Comparison of ENCODE assay signal across 13 cellular contexts in genomic region chr14:52690983-52691760, GRCh38. TPM values are rescaled to one million over a fixed set of nuclear protein-coding genes. Genes with fewer than 3 reads are reported as not detected.
DNase-seq lines count a peak whose midpoint lies in the region; ATAC-seq and TF ChIP-seq lines count a peak whose summit lies in the region.
"Had no signal": no experiment of that assay in that cellular context is flagged by ENCODE, and none has a peak within 500 bp of the region (broad histone marks: within the 10 kb centered on the region; RNA-seq: fewer than 3 reads in every experiment).

No MANE protein-coding gene starts in this region.

- no peak for ATAC-seq in activated CD8-positive, alpha-beta memory T cell treated with anti-CD3 and anti-CD28 coated beads, Interleukin-2, amount 10 ng/mL, durations not matched to agents 7 days and 5 days
- no peak for ATAC-seq in activated T-helper 17 cell treated with anti-CD3 and anti-CD28 coated beads, Interleukin-2, amount 50 U/mL, for 72 hours (replicated peaks)
- no peak for ATAC-seq in GM21717 (IDR thresholded peaks at IDR 0.05; ENCODE audit: unreplicated experiment)
- ATAC-seq: left lung, pancreas had no signal

- CTCF ChIA-PET in activated CD8-positive, alpha-beta memory T cell treated with anti-CD3 and anti-CD28 coated beads, Interleukin-2, amount 10 ng/mL, durations not matched to agents 7 days and 5 days (lab: Charles Lee), result no interaction called here

- peak overlapping the region; percentile 25 for H3K4me3 Mint-ChIP-seq in activated CD8-positive, alpha-beta memory T cell treated with anti-CD3 and anti-CD28 coated beads, Interleukin-2, amount 10 ng/mL, durations not matched to agents 7 days and 5 days
- peak overlapping the region; percentile 88 for H3K4me3 Mint-ChIP-seq in activated T-helper 17 cell treated with anti-CD3 and anti-CD28 coated beads, Interleukin-2, amount 50 U/mL, for 72 hours

- no peaks in the 10 kb centered on the region for H3K36me3 ChIP-seq in neutrophil
- H3K36me3 ChIP-seq: HAP-1, left lung, pancreas had no signal

- peak overlapping the region; percentile 98 for H3K27ac ChIP-seq in neutrophil

- no peaks in the 10 kb centered on the region for H3K9me3 Mint-ChIP-seq in activated CD8-positive, alpha-beta memory T cell treated with anti-CD3 and anti-CD28 coated beads, Interleukin-2, amount 10 ng/mL, durations not matched to agents 7 days and 5 days (ENCODE audit: low read depth)
- no peaks in the 10 kb centered on the region for H3K9me3 Mint-ChIP-seq in activated T-helper 17 cell treated with anti-CD3 and anti-CD28 coated beads, Interleukin-2, amount 50 U/mL, for 72 hours

- peaks cover 39 to 40% of the 10 kb centered on the region in 2 experiments for H3K4me1 ChIP-seq in neutrophil (ENCODE audit: control insufficient read depth in 1 of 2, insufficient read depth in 1 of 2, low read depth in 1 of 2, low read length in 1 of 2)

- no peak for TF ChIP-seq CTCF in neutrophil (IDR thresholded peaks at IDR 0.05)

- peaks cover 56% of the 10 kb centered on the region for H3K36me3 Mint-ChIP-seq in activated CD8-positive, alpha-beta memory T cell treated with anti-CD3 and anti-CD28 coated beads, Interleukin-2, amount 10 ng/mL, durations not matched to agents 7 days and 5 days
- peaks cover 86% of the 10 kb centered on the region for H3K36me3 Mint-ChIP-seq in activated T-helper 17 cell treated with anti-CD3 and anti-CD28 coated beads, Interleukin-2, amount 50 U/mL, for 72 hours (ENCODE audit: low read depth)

- no peak overlapping the region for H3K4me3 ChIP-seq in neutrophil (ENCODE audit: low read depth in 1 of 2, low read length in 1 of 2)
- H3K4me3 ChIP-seq: HAP-1, left lung, pancreas had no signal

- no peak for DNase-seq in activated CD8-positive, alpha-beta memory T cell treated with anti-CD3 and anti-CD28 coated beads, Interleukin-2, amount 10 ng/mL, durations not matched to agents 7 days and 5 days
- no peak for DNase-seq in activated CD8-positive, alpha-beta memory T cell treated with anti-CD3 and anti-CD28 coated beads, Interleukin-2, amount 50 U/mL, for 48 hours
- DNase-seq in NCI-H1417 treated with DMSO at 0.1 percent for 48 hours (lab: John Stamatoyannopoulos, UW), result peak; percentile 35
- no peak for DNase-seq in activated CD4-positive, CD25-positive, alpha-beta regulatory T cell (lab: John Stamatoyannopoulos, UW)
- no peak for DNase-seq in effector CD8-positive, alpha-beta T cell (lab: John Stamatoyannopoulos, UW)
- DNase-seq: left lung; NCI-H1092; pancreas; stimulated activated naive CD4-positive, alpha-beta T cell had no signal

- no peaks in the 10 kb centered on the region for H3K9me3 ChIP-seq in neutrophil
- H3K9me3 ChIP-seq: HAP-1, left lung, pancreas had no signal

- H3K4me1 Mint-ChIP-seq in activated CD8-positive, alpha-beta memory T cell treated with anti-CD3 and anti-CD28 coated beads, Interleukin-2, amount 10 ng/mL, durations not matched to agents 7 days and 5 days, result peaks cover 73% of the 10 kb centered on the region
- peaks cover 46% of the 10 kb centered on the region for H3K4me1 Mint-ChIP-seq in activated T-helper 17 cell treated with anti-CD3 and anti-CD28 coated beads, Interleukin-2, amount 50 U/mL, for 72 hours

- H3K27ac Mint-ChIP-seq in activated CD8-positive, alpha-beta memory T cell treated with anti-CD3 and anti-CD28 coated beads, Interleukin-2, amount 10 ng/mL, durations not matched to agents 7 days and 5 days, result no peak overlapping the region
- H3K27ac Mint-ChIP-seq in activated T-helper 17 cell treated with anti-CD3 and anti-CD28 coated beads, Interleukin-2, amount 50 U/mL, for 72 hours, result peak overlapping the region; percentile 1

- H3K27me3 ChIP-seq in neutrophil, result no peaks in the 10 kb centered on the region
- H3K27me3 ChIP-seq: left lung, pancreas had no signal

- no peaks in the 10 kb centered on the region for H3K27me3 Mint-ChIP-seq in activated CD8-positive, alpha-beta memory T cell treated with anti-CD3 and anti-CD28 coated beads, Interleukin-2, amount 10 ng/mL, durations not matched to agents 7 days and 5 days
- no peaks in the 10 kb centered on the region for H3K27me3 Mint-ChIP-seq in activated T-helper 17 cell treated with anti-CD3 and anti-CD28 coated beads, Interleukin-2, amount 50 U/mL, for 72 hours

RNA-seq across cellular contexts. Expression of gene ERO1A, which starts 4.2 kb away (rescaled TPM):
- total RNA-seq in activated CD8-positive, alpha-beta memory T cell treated with anti-CD3 and anti-CD28 coated beads, Interleukin-2, amount 10 ng/mL, durations not matched to agents 7 days and 5 days, result 100 to 1,000 TPM; 167 to 183 TPM
- 100 to 1,000 TPM; 220 to 329 TPM for total RNA-seq in activated T-helper 17 cell treated with anti-CD3 and anti-CD28 coated beads, Interleukin-2, amount 50 U/mL, for 72 hours

RNA-seq across cellular contexts. Expression of gene PSMC6, which starts 15.8 kb away (rescaled TPM):
- total RNA-seq in activated CD8-positive, alpha-beta memory T cell treated with anti-CD3 and anti-CD28 coated beads, Interleukin-2, amount 10 ng/mL, durations not matched to agents 7 days and 5 days, result 10 to 100 TPM; 77.3 to 92.4 TPM
- 100 to 1,000 TPM in 1 of 2 donors, 10 to 100 TPM in 1; 90.0 to 122 TPM for total RNA-seq in activated T-helper 17 cell treated with anti-CD3 and anti-CD28 coated beads, Interleukin-2, amount 50 U/mL, for 72 hours

RNA-seq across cellular contexts. Expression of gene STYX, which starts 38.8 kb away (rescaled TPM):
- 10 to 100 TPM; 18.5 to 20.7 TPM for total RNA-seq in activated CD8-positive, alpha-beta memory T cell treated with anti-CD3 and anti-CD28 coated beads, Interleukin-2, amount 10 ng/mL, durations not matched to agents 7 days and 5 days
- total RNA-seq in activated T-helper 17 cell treated with anti-CD3 and anti-CD28 coated beads, Interleukin-2, amount 50 U/mL, for 72 hours, result 10 to 100 TPM; 13.4 to 14.0 TPM
